Comparison of ENCODE assay signal across 10 cellular contexts in the genomic region with DNA sequence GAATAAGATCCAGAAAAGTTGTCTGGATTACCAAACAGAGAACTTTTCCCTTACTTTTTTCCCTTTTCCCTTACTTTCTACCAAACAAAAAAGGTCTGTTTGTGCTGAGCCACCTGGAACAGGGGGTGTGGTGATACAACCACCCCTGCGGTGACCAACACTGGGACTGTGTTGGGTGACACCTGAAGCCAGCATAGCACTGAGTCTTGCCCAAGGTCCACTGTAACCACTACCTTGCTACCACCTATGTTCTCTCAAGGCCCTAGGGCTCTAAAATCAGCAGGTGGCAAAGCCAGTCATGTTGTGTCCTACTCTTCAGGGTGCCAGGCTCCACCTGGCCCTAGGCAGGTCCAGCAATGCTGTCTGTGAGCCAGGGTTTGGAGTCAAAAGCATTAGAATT. TPM values are rescaled to one million over a fixed set of nuclear protein-coding genes. Genes with fewer than 3 reads are reported as not detected.
"Had no signal": no experiment of that assay in that cellular context is flagged by ENCODE, and none has a peak within 500 bp of the region (broad histone marks: within the 10 kb centered on the region; RNA-seq: fewer than 3 reads in every experiment).

No MANE protein-coding gene starts in this region.

- FAIRE-seq: H54, HTR-8/SVneo had no signal

- H3K9ac ChIP-seq: GM23248 had no signal

- DNase-seq: GM23248, GOT3, H9, HCEC 1CT, HFFc6, IMR-90, KBM-7 had no signal

- H2AFZ ChIP-seq: GM23248 had no signal

- H3K27ac ChIP-seq: GM23248 had no signal

- H3K4me3 ChIP-seq: GM23248 had no signal

RNA-seq across cellular contexts. Expression of a gene that starts 22.8 kb away (rescaled TPM):
- total RNA-seq: GM23248, H9, HFFc6, HT-29 had no signal
- polyA plus RNA-seq: GM23248 had no signal
